ENCODE assay signal across 19 cellular contexts in the genomic region with DNA sequence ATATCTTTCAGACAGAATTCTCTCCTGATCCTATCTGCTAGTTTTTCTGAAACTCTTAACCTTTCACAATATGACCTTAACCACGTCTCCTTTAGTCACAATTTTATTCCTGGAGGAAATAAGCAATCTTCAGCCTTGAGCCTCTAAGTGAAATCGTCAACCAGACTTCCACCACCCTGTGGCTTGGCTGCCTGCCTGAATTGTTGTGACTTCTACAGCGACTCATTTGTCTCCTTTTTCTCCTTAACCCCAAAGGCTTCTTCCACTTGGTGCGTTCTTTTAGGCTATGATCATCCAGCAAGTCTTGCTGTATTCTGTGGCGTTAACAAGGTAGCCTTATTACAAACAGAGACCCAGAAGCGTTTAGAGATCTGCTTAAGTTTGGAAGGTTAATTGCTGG.
A peak's percentile ranks its signal among the peaks of the same experiment; 100 is the strongest.
DNase-seq lines count a peak whose midpoint lies in the region; ATAC-seq and TF ChIP-seq lines count a peak whose summit lies in the region.
"Had no signal": no experiment of that assay in that cellular context is flagged by ENCODE, and none has a peak within 500 bp of the region (broad histone marks: within the 10 kb centered on the region; RNA-seq: fewer than 3 reads in every experiment).

No MANE protein-coding gene starts in this region.

- peak; percentile 12 for DNase-seq in mammary epithelial cell
- no peak for DNase-seq in MCF 10A (ENCODE audit: unreplicated experiment)
- DNase-seq in WTC11 (ENCODE audit: low spot score) = no peak
- peak; percentile 7 for DNase-seq in kidney glomerular epithelial cell (lab: John Stamatoyannopoulos, UW)
- DNase-seq in CD1c-positive myeloid dendritic cell (ENCODE audit: extremely low spot score) = no peak
- no peak for DNase-seq in NCI-H345 treated with DMSO at 0.1 percent for 48 hours (lab: John Stamatoyannopoulos, UW; ENCODE audit: unreplicated experiment)
- no peak for DNase-seq in UCSD-AML1 (lab: John Stamatoyannopoulos, UW; ENCODE audit: unreplicated experiment)
- DNase-seq: activated CD4-positive, alpha-beta T cell treated with anti-CD3 and anti-CD28 coated beads, Interleukin-2, amount 50 U/mL, for 48 hours; activated naive CD8-positive, alpha-beta T cell treated with anti-CD3 and anti-CD28 coated beads for 36 hours; activated T-cell treated with anti-CD3 and anti-CD28 coated beads, Interleukin-2, amount 50 U/mL, for 48 hours; CD4-positive, alpha-beta T cell; sigmoid colon; T-helper 9 cell had no signal

- POLR2A ChIA-PET in MCF 10A (lab: Yijun Ruan, JAX) (no interaction called here), WTC11 (lab: Charles Lee) (no interaction called here)

- no peaks in the 10 kb centered on the region for H3K4me1 ChIP-seq in mammary epithelial cell (ENCODE audit: insufficient read depth, low read length)
- H3K4me1 ChIP-seq: gastrocnemius medialis, sigmoid colon, thyroid gland had no signal

- no peak overlapping the region for H3K27ac ChIP-seq in mammary epithelial cell (ENCODE audit: insufficient read depth, low read depth, low read length)
- H3K27ac ChIP-seq: gastrocnemius medialis, neutrophil, sigmoid colon, thyroid gland had no signal

- dilution Hi-C loops in mammary epithelial cell (cut with HindIII; ENCODE audit: low sequenced_read_pairs) = no loop called here

- peaks cover 18% of the 10 kb centered on the region for H3K9me3 Mint-ChIP-seq in MCF 10A (ENCODE audit: unreplicated experiment)
- H3K9me3 Mint-ChIP-seq in WTC11 = peaks cover 8% of the 10 kb centered on the region; the same call in 1 of the 2 replicates

- no peaks in the 10 kb centered on the region for H3K27me3 ChIP-seq in mammary epithelial cell (ENCODE audit: insufficient read depth, low read length)
- H3K27me3 ChIP-seq: gastrocnemius medialis, neutrophil, sigmoid colon, thyroid gland had no signal

- no peak overlapping the region for H3K27ac Mint-ChIP-seq in MCF 10A (ENCODE audit: low read depth, unreplicated experiment)
- peak overlapping the region; percentile 40 for H3K27ac Mint-ChIP-seq in WTC11
- H3K27ac Mint-ChIP-seq: activated naive CD8-positive, alpha-beta T cell treated with anti-CD3 and anti-CD28 coated beads for 36 hours; CD4-positive, alpha-beta T cell; IgD-negative memory B cell; memory B cell had no signal

- no peak overlapping the region for H2AFZ ChIP-seq in mammary epithelial cell (ENCODE audit: low read depth, low read length)

- intact Hi-C loops in mammary epithelial cell (cut with micrococcal nuclease) = no loop called here
- intact Hi-C loops in MCF 10A (cut with micrococcal nuclease) = no loop called here

- H3K9me3 ChIP-seq in mammary epithelial cell (replicated peaks; ENCODE audit: insufficient read depth, low read length) = no peaks in the 10 kb centered on the region
- H3K9me3 ChIP-seq: gastrocnemius medialis, neutrophil, sigmoid colon, thyroid gland had no signal

- H3K4me3 Mint-ChIP-seq in MCF 10A (ENCODE audit: unreplicated experiment) = no peak overlapping the region
- no peak overlapping the region for H3K4me3 Mint-ChIP-seq in WTC11
- H3K4me3 Mint-ChIP-seq: activated naive CD8-positive, alpha-beta T cell treated with anti-CD3 and anti-CD28 coated beads for 36 hours; CD4-positive, alpha-beta T cell; IgD-negative memory B cell; memory B cell had no signal

- H3K4me2 ChIP-seq in mammary epithelial cell (ENCODE audit: insufficient read depth, low read depth, low read length) = no peak overlapping the region

- no peak overlapping the region for H3K4me3 ChIP-seq in mammary epithelial cell (replicated peaks in 1 of 3; ENCODE audit: insufficient read depth in 1 of 3, low read depth in 2 of 3, low read length in 3 of 3)
- H3K4me3 ChIP-seq: gastrocnemius medialis, sigmoid colon, thyroid gland had no signal

- TF ChIP-seq CTCF in mammary epithelial cell (conservative IDR thresholded peaks at IDR 0.05 in 1 of 2, IDR thresholded peaks at IDR 0.05 in 1 of 2; ENCODE audit: extremely low read depth in 1 of 2, insufficient read depth in 1 of 2, low read depth in 1 of 2, low read length in 2 of 2) (no peak), MCF 10A (IDR thresholded peaks at IDR 0.05; ENCODE audit: unreplicated experiment) (no peak), WTC11 (IDR thresholded peaks at IDR 0.05) (no peak)

- H3K27me3 Mint-ChIP-seq in MCF 10A (ENCODE audit: insufficient read depth, unreplicated experiment) (peaks cover 31% of the 10 kb centered on the region), WTC11 (ENCODE audit: low read depth) (no peaks in the 10 kb centered on the region)
- H3K27me3 Mint-ChIP-seq: activated naive CD8-positive, alpha-beta T cell treated with anti-CD3 and anti-CD28 coated beads for 36 hours; CD4-positive, alpha-beta T cell; IgD-negative memory B cell; memory B cell had no signal

- H4K20me1 ChIP-seq in mammary epithelial cell (ENCODE audit: insufficient read depth, low read length) = no peaks in the 10 kb centered on the region

- peak; percentile 50 for ATAC-seq in WTC11
- no peak for ATAC-seq in HG03025 (IDR thresholded peaks at IDR 0.05; ENCODE audit: low FRiP score, unreplicated experiment)
- ATAC-seq: gastrocnemius medialis had no signal

- no peaks in the 10 kb centered on the region for H3K36me3 Mint-ChIP-seq in MCF 10A (ENCODE audit: insufficient read depth, unreplicated experiment)
- H3K36me3 Mint-ChIP-seq in WTC11 = no peaks in the 10 kb centered on the region
- H3K36me3 Mint-ChIP-seq: activated naive CD8-positive, alpha-beta T cell treated with anti-CD3 and anti-CD28 coated beads for 36 hours; IgD-negative memory B cell; memory B cell had no signal

- no peaks in the 10 kb centered on the region for H3K36me3 ChIP-seq in mammary epithelial cell (ENCODE audit: insufficient read depth, low read length)
- H3K36me3 ChIP-seq: gastrocnemius medialis, neutrophil, sigmoid colon, thyroid gland had no signal

- H3K4me1 Mint-ChIP-seq in MCF 10A (ENCODE audit: insufficient read depth, unreplicated experiment) = no peaks in the 10 kb centered on the region
- H3K4me1 Mint-ChIP-seq in WTC11 = peaks cover 10% of the 10 kb centered on the region
- H3K4me1 Mint-ChIP-seq: activated naive CD8-positive, alpha-beta T cell treated with anti-CD3 and anti-CD28 coated beads for 36 hours; IgD-negative memory B cell; memory B cell had no signal

- CTCF ChIA-PET in mammary epithelial cell (lab: Charles Lee; ENCODE audit: low non-redundant PET) (no interaction called here), MCF 10A (lab: Yijun Ruan, JAX) (no interaction called here), WTC11 (lab: Charles Lee) (no interaction called here)

- BruUV-seq in mammary epithelial cell (replicated peaks; lab: Mats Ljungman, UMichigan) (no TSS peak), MCF 10A (replicated peaks; lab: Mats Ljungman, UMichigan) (no TSS peak)

- in situ Hi-C loops in mammary epithelial cell (cut with MboI; ENCODE audit: low sequenced_read_pairs in 2 of 2) = no loop called here

- no peak overlapping the region for H3K9ac ChIP-seq in mammary epithelial cell (ENCODE audit: insufficient read depth, low read length)

- H3K79me2 ChIP-seq in mammary epithelial cell (ENCODE audit: insufficient read depth, low read length) = no peaks in the 10 kb centered on the region

- WGBS in mammary epithelial cell (ENCODE audit: low coverage, missing lambda C conversion rate) = 36% methylated on average over 3 of the region's 6 CpGs

TF ChIP-seq in WTC11, 78 proteins besides CTCF, POLR2A, EP300 and RAD21:
- TF ChIP-seq, protein P1, sequence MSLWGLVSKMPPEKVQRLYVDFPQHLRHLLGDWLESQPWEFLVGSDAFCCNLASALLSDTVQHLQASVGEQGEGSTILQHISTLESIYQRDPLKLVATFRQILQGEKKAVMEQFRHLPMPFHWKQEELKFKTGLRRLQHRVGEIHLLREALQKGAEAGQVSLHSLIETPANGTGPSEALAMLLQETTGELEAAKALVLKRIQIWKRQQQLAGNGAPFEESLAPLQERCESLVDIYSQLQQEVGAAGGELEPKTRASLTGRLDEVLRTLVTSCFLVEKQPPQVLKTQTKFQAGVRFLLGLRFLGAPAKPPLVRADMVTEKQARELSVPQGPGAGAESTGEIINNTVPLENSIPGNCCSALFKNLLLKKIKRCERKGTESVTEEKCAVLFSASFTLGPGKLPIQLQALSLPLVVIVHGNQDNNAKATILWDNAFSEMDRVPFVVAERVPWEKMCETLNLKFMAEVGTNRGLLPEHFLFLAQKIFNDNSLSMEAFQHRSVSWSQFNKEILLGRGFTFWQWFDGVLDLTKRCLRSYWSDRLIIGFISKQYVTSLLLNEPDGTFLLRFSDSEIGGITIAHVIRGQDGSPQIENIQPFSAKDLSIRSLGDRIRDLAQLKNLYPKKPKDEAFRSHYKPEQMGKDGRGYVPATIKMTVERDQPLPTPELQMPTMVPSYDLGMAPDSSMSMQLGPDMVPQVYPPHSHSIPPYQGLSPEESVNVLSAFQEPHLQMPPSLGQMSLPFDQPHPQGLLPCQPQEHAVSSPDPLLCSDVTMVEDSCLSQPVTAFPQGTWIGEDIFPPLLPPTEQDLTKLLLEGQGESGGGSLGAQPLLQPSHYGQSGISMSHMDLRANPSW (CRISPR knock-in tag; conservative IDR thresholded peaks at IDR 0.05; ENCODE audit: low read depth) = no peak
- no peak for TF ChIP-seq ZNF232 (CRISPR knock-in tag; IDR thresholded peaks at IDR 0.05)
- no peak for TF ChIP-seq USF2 (CRISPR knock-in tag; IDR thresholded peaks at IDR 0.05)

Comparison
In these comparisons a context has a peak if more than half of its experiments do, and no peak if none do; other contexts are left out.
1. DNase-seq: peak in mammary epithelial cell (single experiment) and kidney glomerular epithelial cell (single experiment); none in MCF 10A (single experiment), WTC11 (single experiment), CD1c-positive myeloid dendritic cell (single experiment), NCI-H345 treated with DMSO at 0.1 percent for 48 hours (single experiment) and UCSD-AML1 (single experiment).